23 cellular contexts compared by ENCODE assay signal in the genomic region with DNA sequence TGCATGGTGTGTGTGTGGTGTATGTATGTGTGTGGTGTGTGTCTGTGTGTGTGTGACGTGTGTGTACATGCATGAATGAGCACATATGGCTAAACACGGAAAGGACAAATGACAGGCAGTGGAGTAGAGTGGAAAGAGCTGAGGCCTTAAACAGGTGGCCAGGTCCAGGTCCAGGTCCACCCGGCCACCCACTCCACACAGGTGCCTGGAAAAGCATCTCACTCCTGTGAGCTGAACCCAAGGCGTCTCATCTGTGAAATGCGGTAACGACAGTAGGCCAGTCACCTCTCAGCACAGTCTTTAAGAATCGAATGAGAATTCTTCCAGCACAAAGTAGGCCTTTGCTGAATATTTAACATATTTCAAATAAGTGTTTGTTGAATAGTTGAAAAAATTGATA. TPM values are rescaled to one million over a fixed set of nuclear protein-coding genes. Genes with fewer than 3 reads are reported as not detected.
"Had no signal": no experiment of that assay in that cellular context is flagged by ENCODE, and none has a peak within 500 bp of the region (broad histone marks: within the 10 kb centered on the region; RNA-seq: fewer than 3 reads in every experiment).

No MANE protein-coding gene starts in this region.

- ATAC-seq: activated CD8-positive, alpha-beta memory T cell treated with anti-CD3 and anti-CD28 coated beads, Interleukin-2, amount 10 ng/mL, durations not matched to agents 7 days and 5 days; T-helper 17 cell had no signal

- H3K27me3 ChIP-seq: brain microvascular endothelial cell had no signal

- FAIRE-seq: TTC549 had no signal

- H3K27ac ChIP-seq: brain microvascular endothelial cell had no signal

- H3K36me3 ChIP-seq: brain microvascular endothelial cell had no signal

- DNase-seq: activated B cell treated with CpG ODN at 0.5 μM for 24 hours; activated CD4-positive, alpha-beta T cell treated with anti-CD3 and anti-CD28 coated beads for 1 hour; activated CD4-positive, alpha-beta T cell treated with anti-CD3 and anti-CD28 coated beads, Interleukin-2, amount 10 ng/mL, durations not matched to agents 24 days and 14 days; activated CD4-positive, alpha-beta T cell treated with anti-CD3 and anti-CD28 coated beads, Interleukin-2, amount 50 U/mL, for 48 hours; activated CD8-positive, alpha-beta memory T cell treated with anti-CD3 and anti-CD28 coated beads, Interleukin-2, amount 10 ng/mL, durations not matched to agents 7 days and 5 days; activated gamma-delta T cell; activated naive CD4-positive, alpha-beta T cell treated with anti-CD3 and anti-CD28 coated beads for 36 hours; activated T-cell treated with anti-CD3 and anti-CD28 coated beads, Interleukin-2, amount 50 U/mL, for 24 hours; KG1; NCI-H1048; NCI-H1417; NCI-H2029; NCI-H345; NCI-H510A; NCI-H526 treated with DMSO at 0.1 percent for 48 hours; NCI-H82; SIG-M5; T-helper 17 cell; T-helper 9 cell had no signal

RNA-seq across cellular contexts. Expression of a gene that starts 58.7 kb away (rescaled TPM):
- total RNA-seq: activated B cell treated with CpG ODN at 0.5 μM for 24 hours, M059J, RPMI7951 had no signal
